In genomic region chr2:44952143-44952805, GRCh38 we compare ENCODE assay signal across 8 cellular contexts. TPM values are rescaled to one million over a fixed set of nuclear protein-coding genes. Genes with fewer than 3 reads are reported as not detected.
DNase-seq lines count a peak whose midpoint lies in the region; ATAC-seq and TF ChIP-seq lines count a peak whose summit lies in the region.

No MANE protein-coding gene starts in this region.

- H3K4me1 Mint-ChIP-seq in Caco-2 (ENCODE audit: low read depth, unreplicated experiment) = peaks cover 5% of the 10 kb centered on the region

- no peaks in the 10 kb centered on the region for H3K4me1 ChIP-seq in Caco-2
- peaks cover 24% of the 10 kb centered on the region for H3K4me1 ChIP-seq in hepatocyte (ENCODE audit: insufficient read depth)
- peaks cover 20% of the 10 kb centered on the region for H3K4me1 ChIP-seq in skeletal muscle satellite cell (ENCODE audit: control insufficient read depth, insufficient read depth, low read length)

- no peaks in the 10 kb centered on the region for H3K79me2 ChIP-seq in hepatocyte

- H3K4me2 ChIP-seq in hepatocyte = peak overlapping the region; percentile 97
- H3K4me2 ChIP-seq in skeletal muscle satellite cell (ENCODE audit: low read length) = peak overlapping the region; percentile 90

- H3K36me3 Mint-ChIP-seq in Caco-2 (ENCODE audit: insufficient read depth, unreplicated experiment) = no peaks in the 10 kb centered on the region

- no peaks in the 10 kb centered on the region for H3K9me3 Mint-ChIP-seq in Caco-2 (ENCODE audit: unreplicated experiment)

- TF ChIP-seq CTCF in Caco-2 (IDR thresholded peaks at IDR 0.05; ENCODE audit: insufficient read depth in 1 of 2, low read depth in 1 of 2, low read length in 1 of 2, severe bottlenecking in 1 of 2, unreplicated experiment in 1 of 2) (peak; percentile 50 to 71), hepatocyte (IDR thresholded peaks at IDR 0.05; ENCODE audit: poor library complexity) (peak; percentile 75)

- no peak overlapping the region for H3K27ac Mint-ChIP-seq in Caco-2 (ENCODE audit: unreplicated experiment)

- no TSS peak for BruUV-seq in Caco-2 (replicated peaks; lab: Mats Ljungman, UMichigan)

- H2AFZ ChIP-seq in hepatocyte = peak overlapping the region; percentile 68

- H3K9ac ChIP-seq in skeletal muscle satellite cell (ENCODE audit: low read depth, low read length) = peak overlapping the region; percentile 19

- POLR2A ChIA-PET in Caco-2 (lab: Charles Lee) = no interaction called here

- H3K27me3 ChIP-seq in Caco-2 (replicated peaks; ENCODE audit: control insufficient read depth, insufficient read depth, low read length) = no peaks in the 10 kb centered on the region; the same call in 1 of the 2 replicates
- peaks cover 99% of the 10 kb centered on the region for H3K27me3 ChIP-seq in hepatocyte
- peaks cover 44% of the 10 kb centered on the region for H3K27me3 ChIP-seq in skeletal muscle satellite cell (ENCODE audit: control insufficient read depth, insufficient read depth, low read length)

- H3K4me3 ChIP-seq in Caco-2 (ENCODE audit: low read depth, low read length) = peak overlapping the region; percentile 19
- peak overlapping the region; percentile 29 for H3K4me3 ChIP-seq in hepatocyte
- H3K4me3 ChIP-seq in skeletal muscle satellite cell (ENCODE audit: low read length) = peak overlapping the region; percentile 60

- WGBS in hepatocyte (ENCODE audit: low lambda C conversion rate, missing lambda C conversion rate) = 3% methylated on average over 39 of the region's 59 CpGs

- no peaks in the 10 kb centered on the region for H4K20me1 ChIP-seq in hepatocyte (ENCODE audit: insufficient read depth, poor library complexity, severe bottlenecking)

- no peaks in the 10 kb centered on the region for H3K9me2 ChIP-seq in hepatocyte (replicated peaks; ENCODE audit: insufficient read depth)

- DNase-seq in Caco-2 = peak in 1 of 2 experiments; percentile 71
- peak; percentile 21 for DNase-seq in NCI-H1694 treated with DMSO at 0.1 percent for 48 hours (lab: John Stamatoyannopoulos, UW)
- DNase-seq in amniotic epithelial cell (ENCODE audit: low read depth) = peak; percentile 29
- peak; percentile 84 for DNase-seq in hepatocyte (ENCODE audit: low spot score)
- no peak for DNase-seq in activated effector memory CD4-positive, alpha-beta T cell treated with Interleukin-2 at 50 U/mL for 16 hours
- DNase-seq in stimulated activated naive CD4-positive, alpha-beta T cell treated with Interleukin-2 at 50 U/mL for 16 hours (lab: John Stamatoyannopoulos, UW) = no peak

- H3K36me3 ChIP-seq in Caco-2 (ENCODE audit: control insufficient read depth, insufficient read depth, low read length) (no peaks in the 10 kb centered on the region), hepatocyte (replicated peaks; ENCODE audit: insufficient read depth, low read depth) (no peaks in the 10 kb centered on the region), skeletal muscle satellite cell (ENCODE audit: insufficient read depth, low read length) (no peaks in the 10 kb centered on the region)

- intact Hi-C loops in Caco-2 (cut with micrococcal nuclease; ENCODE audit: unreplicated experiment) = no loop called here

- peak; percentile 69 for ATAC-seq in GM21390 (IDR thresholded peaks at IDR 0.05; ENCODE audit: unreplicated experiment)

- peaks cover 5% of the 10 kb centered on the region for H3K27me3 Mint-ChIP-seq in Caco-2 (ENCODE audit: insufficient read depth, unreplicated experiment)

- peak overlapping the region; percentile 40 for H3K4me3 Mint-ChIP-seq in Caco-2 (ENCODE audit: unreplicated experiment)

- no peak overlapping the region for H3K27ac ChIP-seq in hepatocyte

- CTCF ChIA-PET in Caco-2 (lab: Charles Lee) = interaction anchor here (0.9 kb wide), 1 partner anchor 473 kb away, joined by 3 read pairs; no protein-coding TSS in a partner anchor

- no peaks in the 10 kb centered on the region for H3K9me3 ChIP-seq in Caco-2
- H3K9me3 ChIP-seq in hepatocyte (ENCODE audit: low read depth) = no peaks in the 10 kb centered on the region
- H3K9me3 ChIP-seq in skeletal muscle satellite cell (replicated peaks; ENCODE audit: low read length) = no peaks in the 10 kb centered on the region

RNA-seq across cellular contexts. Expression of gene SIX3, which starts 10.8 kb away (rescaled TPM):
- total RNA-seq in Caco-2 (2022) (not detected in 2 replicates), hepatocyte (not detected in 2 replicates)
- not detected in 2 replicates for polyA plus RNA-seq in hepatocyte
- 1.1 and 2.3 TPM in 2 replicates for total RNA-seq in skeletal muscle satellite cell (2012; rRNA removed)

RNA-seq across cellular contexts. Expression of gene SIX2, which starts 57.0 kb away (rescaled TPM):
- 0.88 and 1.9 TPM in 2 replicates for total RNA-seq in Caco-2 (2022)
- 0.32 and 0.53 TPM in 2 replicates for total RNA-seq in hepatocyte
- polyA plus RNA-seq in hepatocyte = 1.1 and 1.3 TPM in 2 replicates
- total RNA-seq in skeletal muscle satellite cell (2012; rRNA removed) = 9.6 and 13.5 TPM in 2 replicates

Comparison
In these comparisons a context has a peak if more than half of its experiments do, and no peak if none do; other contexts are left out.
1. DNase-seq: peak in NCI-H1694 treated with DMSO at 0.1 percent for 48 hours (single experiment), amniotic epithelial cell (single experiment) and hepatocyte (single experiment); none in activated effector memory CD4-positive, alpha-beta T cell treated with Interleukin-2 at 50 U/mL for 16 hours (single experiment) and stimulated activated naive CD4-positive, alpha-beta T cell treated with Interleukin-2 at 50 U/mL for 16 hours (single experiment).
2. Peak in every context shown above with its lines, with median percentiles within 50 percentile points of each other: H3K4me3 ChIP-seq.